Comparison of ENCODE assay signal across 3 cellular contexts in genomic region chr1:2685671-2686070, GRCh38. TPM values are rescaled to one million over a fixed set of nuclear protein-coding genes. Genes with fewer than 3 reads are reported as not detected.
"Had no signal": no experiment of that assay in that cellular context is flagged by ENCODE, and none has a peak within 500 bp of the region (broad histone marks: within the 10 kb centered on the region; RNA-seq: fewer than 3 reads in every experiment).

No MANE protein-coding gene starts in this region.

RNA-seq across cellular contexts. Expression of gene MMEL1, which starts 52.9 kb away (rescaled TPM):
- total RNA-seq: GM23248, H4, HFFc6 had no signal
- polyA plus RNA-seq: GM23248 had no signal
